In genomic region chr4:177482367-177482766, GRCh38 we compare ENCODE assay signal across 23 cellular contexts. TPM values are rescaled to one million over a fixed set of nuclear protein-coding genes. Genes with fewer than 3 reads are reported as not detected.
DNase-seq lines count a peak whose midpoint lies in the region; ATAC-seq, FAIRE-seq and TF ChIP-seq lines count a peak whose summit lies in the region.
"Had no signal": no experiment of that assay in that cellular context is flagged by ENCODE, and none has a peak within 500 bp of the region (broad histone marks: within the 10 kb centered on the region; RNA-seq: fewer than 3 reads in every experiment).

No MANE protein-coding gene starts in this region.

- H2AK5ac ChIP-seq in IMR-90 (ENCODE audit: low read depth, low read length), result peak overlapping the region; percentile 57; the same call in 1 of the 2 replicates

- H3K4me1 Mint-ChIP-seq in neural progenitor cell (peaks cover 2% of the 10 kb centered on the region), type B pancreatic cell (ENCODE audit: unreplicated experiment) (peaks cover 3% of the 10 kb centered on the region)
- H3K4me1 Mint-ChIP-seq: B cell had no signal

- H2BK5ac ChIP-seq in IMR-90 (ENCODE audit: low read depth, low read length, poor library complexity, severe bottlenecking), result peak overlapping the region; percentile 100

- H3K9ac ChIP-seq in IMR-90 (ENCODE audit: low read depth, low read length) (no peak overlapping the region), neural progenitor cell (no peak overlapping the region)
- H3K9ac ChIP-seq: BLaER1, GM23248 had no signal

- H3K27me3 ChIP-seq in IMR-90 (ENCODE audit: control insufficient read depth, insufficient read depth, low read length) (no peaks in the 10 kb centered on the region), neural progenitor cell (no peaks in the 10 kb centered on the region), aorta (ENCODE audit: control insufficient read depth in 1 of 2, insufficient read depth in 2 of 2, low read length in 1 of 2) (no peaks in the 10 kb centered on the region)
- H3K27me3 ChIP-seq: BLaER1 had no signal

- H3K4me3 Mint-ChIP-seq in neural progenitor cell (no peak overlapping the region), type B pancreatic cell (no peak overlapping the region)
- H3K4me3 Mint-ChIP-seq: B cell; CD4-positive, CD25-positive, alpha-beta regulatory T cell; CD8-positive, alpha-beta T cell had no signal

- H3K36me3 Mint-ChIP-seq in neural progenitor cell (no peaks in the 10 kb centered on the region), type B pancreatic cell (no peaks in the 10 kb centered on the region)

- no peaks in the 10 kb centered on the region for H3K9me3 ChIP-seq in IMR-90 (ENCODE audit: control insufficient read depth, insufficient read depth, low read length)
- H3K9me3 ChIP-seq in neural progenitor cell (ENCODE audit: low read depth), result no peaks in the 10 kb centered on the region
- no peaks in the 10 kb centered on the region for H3K9me3 ChIP-seq in aorta (ENCODE audit: control insufficient read depth, low read length)
- H3K9me3 ChIP-seq: A549, BLaER1, Caco-2 had no signal

- peak overlapping the region; percentile 83 for H2BK20ac ChIP-seq in IMR-90 (ENCODE audit: low read depth, low read length)

- H4K8ac ChIP-seq in IMR-90 (ENCODE audit: low read depth in 2 of 2, low read length in 2 of 2), result peak overlapping the region in 1 of 2 experiments; percentile 65; a peak in 3 of 4 replicates

- no peak for TF ChIP-seq POLR2A in IMR-90 (IDR thresholded peaks at IDR 0.05; ENCODE audit: low read depth, low read length)

- peaks cover 13% of the 10 kb centered on the region for H3K4me1 ChIP-seq in IMR-90 (ENCODE audit: control insufficient read depth, insufficient read depth, low read length)
- H3K4me1 ChIP-seq in neural progenitor cell, result peaks cover 17% of the 10 kb centered on the region
- no peaks in the 10 kb centered on the region for H3K4me1 ChIP-seq in aorta (ENCODE audit: control insufficient read depth in 1 of 2, insufficient read depth in 2 of 2, low read length in 2 of 2)
- H3K4me1 ChIP-seq: BLaER1 had no signal

- peaks cover 0 to 3% of the 10 kb centered on the region in 2 experiments; a peak in 1 of 4 replicates for H3K79me1 ChIP-seq in IMR-90 (ENCODE audit: low read depth in 1 of 2, low read length in 2 of 2)

- dilution Hi-C loops in IMR-90 (cut with HindIII; ENCODE audit: low sequenced_read_pairs, unreplicated experiment), result no loop called here

- no peaks in the 10 kb centered on the region for H3K36me3 ChIP-seq in IMR-90 (ENCODE audit: control insufficient read depth, insufficient read depth, low read length)
- H3K36me3 ChIP-seq in neural progenitor cell, result no peaks in the 10 kb centered on the region
- no peaks in the 10 kb centered on the region for H3K36me3 ChIP-seq in aorta (ENCODE audit: control insufficient read depth in 1 of 2, insufficient read depth in 2 of 2, low read length in 1 of 2)
- H3K36me3 ChIP-seq: BLaER1 had no signal

- H3K14ac ChIP-seq in IMR-90 (replicated peaks; ENCODE audit: low read depth, low read length), result peak overlapping the region; percentile 60

- H3K56ac ChIP-seq in IMR-90 (ENCODE audit: extremely low read depth, insufficient read depth, low read length), result no peak overlapping the region

- TF ChIP-seq RAD21 in IMR-90 (IDR thresholded peaks at IDR 0.05; ENCODE audit: low read length), result no peak

- H4K91ac ChIP-seq in IMR-90 (ENCODE audit: insufficient read depth, low read depth, low read length), result peak overlapping the region; percentile 69; the same call in 1 of the 2 replicates

- intact Hi-C loops in IMR-90 (cut with micrococcal nuclease) (loop anchor here (5.0 kb wide), 1 partner anchor 365 kb away; no protein-coding TSS in a partner anchor), aorta (cut with DNase I) (no loop called here)

- peak overlapping the region; percentile 82; the same call in 1 of the 2 replicates for H4K5ac ChIP-seq in IMR-90 (ENCODE audit: low read depth, low read length)

- H3K9me3 Mint-ChIP-seq in neural progenitor cell (no peaks in the 10 kb centered on the region), type B pancreatic cell (no peaks in the 10 kb centered on the region)
- H3K9me3 Mint-ChIP-seq: CD8-positive, alpha-beta T cell had no signal

- BruUV-seq in IMR-90 (replicated peaks; lab: Mats Ljungman, UMichigan), result no TSS peak

- no peaks in the 10 kb centered on the region for H3F3A ChIP-seq in neural progenitor cell (ENCODE audit: low read depth)

- peak; percentile 66 for FAIRE-seq in frontal cortex (lab: Jason Lieb, UNC)
- FAIRE-seq: A549, GM12892, H1 had no signal

- H3K4me3 ChIP-seq in IMR-90 (ENCODE audit: insufficient read depth, low read depth, low read length), result no peak overlapping the region
- H3K4me3 ChIP-seq in neural progenitor cell, result no peak overlapping the region
- no peak overlapping the region for H3K4me3 ChIP-seq in aorta (ENCODE audit: low read length in 2 of 2)
- H3K4me3 ChIP-seq: A549, BLaER1, GM23248 had no signal

- peak overlapping the region; percentile 90 for H2BK15ac ChIP-seq in IMR-90 (ENCODE audit: low read depth, low read length)

- H2BK120ac ChIP-seq in IMR-90 (ENCODE audit: low read depth, low read length), result peak overlapping the region; percentile 74; the same call in 1 of the 2 replicates

- no peak overlapping the region for H2AK9ac ChIP-seq in IMR-90 (replicated peaks; ENCODE audit: low read depth, low read length, poor library complexity)

- H3K4ac ChIP-seq in IMR-90 (ENCODE audit: low read depth, low read length), result peak overlapping the region; percentile 60; the same call in 1 of the 2 replicates

- CTCF ChIA-PET in IMR-90 (lab: Yijun Ruan, JAX), result interaction anchor here (0.8 kb wide), 1 partner anchor 109 kb away, joined by 3 read pairs; no protein-coding TSS in a partner anchor

- H3K79me2 ChIP-seq in neural progenitor cell (ENCODE audit: low read depth), result no peaks in the 10 kb centered on the region

- H4K20me1 ChIP-seq in IMR-90 (ENCODE audit: insufficient read depth, low read length) (no peaks in the 10 kb centered on the region), neural progenitor cell (ENCODE audit: low read depth) (no peaks in the 10 kb centered on the region)
- H4K20me1 ChIP-seq: BLaER1 had no signal

- H3K4me2 ChIP-seq in IMR-90 (ENCODE audit: low read depth, low read length), result no peak overlapping the region
- H3K4me2 ChIP-seq in neural progenitor cell, result no peak overlapping the region
- H3K4me2 ChIP-seq: A549, BLaER1 had no signal

- H3K27ac ChIP-seq in IMR-90 (ENCODE audit: insufficient read depth, low read length) (no peak overlapping the region), epithelial cell of prostate (peak overlapping the region; percentile 91), neural progenitor cell (no peak overlapping the region), aorta (ENCODE audit: low read depth in 1 of 2, low read length in 2 of 2) (no peak overlapping the region)
- H3K27ac ChIP-seq: A549, BLaER1, C4-2B had no signal

- POLR2A ChIA-PET in IMR-90 (lab: Charles Lee; ENCODE audit: unreplicated experiment), result no interaction called here

- no peak overlapping the region for H2AFZ ChIP-seq in IMR-90 (replicated peaks; ENCODE audit: low read length, poor library complexity)
- H2AFZ ChIP-seq in neural progenitor cell (replicated peaks), result no peak overlapping the region

- in situ Hi-C loops in IMR-90 (cut with MboI; ENCODE audit: low sequenced_read_pairs), result no loop called here

- no peak overlapping the region for H3K23ac ChIP-seq in IMR-90 (ENCODE audit: low read depth, low read length)

- DNase-seq in IMR-90, result no peak
- no peak for DNase-seq in epithelial cell of prostate (ENCODE audit: low read depth, low spot score)
- no peak for DNase-seq in frontal cortex (ENCODE audit: low spot score in 2 of 2)
- no peak for DNase-seq in neural progenitor cell (ENCODE audit: low spot score)
- DNase-seq in inferior parietal cortex (ENCODE audit: extremely low spot score), result no peak
- DNase-seq in aorta, result no peak
- no peak for DNase-seq in type B pancreatic cell (ENCODE audit: extremely low spot score, unreplicated experiment)
- DNase-seq: 8988T; ACHN; Caco-2; CD4-positive, CD25-positive, alpha-beta regulatory T cell; CD8-positive, alpha-beta T cell; DMS153; DND-41; GM23248; H7; HCEC 1CT had no signal

- ATAC-seq in IMR-90 (ENCODE audit: low read depth), result no peak
- no peak for ATAC-seq in aorta (ENCODE audit: low FRiP score)
- ATAC-seq: A549; CD8-positive, alpha-beta T cell had no signal

- H3K27ac Mint-ChIP-seq in neural progenitor cell (no peak overlapping the region), type B pancreatic cell (no peak overlapping the region)
- H3K27ac Mint-ChIP-seq: B cell; CD4-positive, CD25-positive, alpha-beta regulatory T cell; CD8-positive, alpha-beta T cell had no signal

- H3K27me3 Mint-ChIP-seq in neural progenitor cell (ENCODE audit: insufficient read depth, low read depth), result no peaks in the 10 kb centered on the region
- no peaks in the 10 kb centered on the region for H3K27me3 Mint-ChIP-seq in type B pancreatic cell
- H3K27me3 Mint-ChIP-seq: B cell; CD4-positive, CD25-positive, alpha-beta regulatory T cell had no signal

- no peak for TF ChIP-seq CTCF in IMR-90 (conservative IDR thresholded peaks at IDR 0.05; ENCODE audit: low read depth, low read length)
- TF ChIP-seq CTCF in neural progenitor cell (IDR thresholded peaks at IDR 0.05), result no peak
- no peak for TF ChIP-seq CTCF in type B pancreatic cell (conservative IDR thresholded peaks at IDR 0.05)

- peaks cover 4% of the 10 kb centered on the region; the same call in 1 of the 2 replicates for H3K9me1 ChIP-seq in IMR-90 (ENCODE audit: insufficient read depth, low read length)

- peak overlapping the region; percentile 94; the same call in 1 of the 2 replicates for H3K18ac ChIP-seq in IMR-90 (ENCODE audit: low read depth, low read length)

TF ChIP-seq in IMR-90, 13 proteins besides CTCF, POLR2A, EP300 and RAD21 (continues in another document):
- TF ChIP-seq, protein P1, sequence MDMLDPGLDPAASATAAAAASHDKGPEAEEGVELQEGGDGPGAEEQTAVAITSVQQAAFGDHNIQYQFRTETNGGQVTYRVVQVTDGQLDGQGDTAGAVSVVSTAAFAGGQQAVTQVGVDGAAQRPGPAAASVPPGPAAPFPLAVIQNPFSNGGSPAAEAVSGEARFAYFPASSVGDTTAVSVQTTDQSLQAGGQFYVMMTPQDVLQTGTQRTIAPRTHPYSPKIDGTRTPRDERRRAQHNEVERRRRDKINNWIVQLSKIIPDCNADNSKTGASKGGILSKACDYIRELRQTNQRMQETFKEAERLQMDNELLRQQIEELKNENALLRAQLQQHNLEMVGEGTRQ (IDR thresholded peaks at IDR 0.05; ENCODE audit: low read depth, low read length), result no peak
- no peak for TF ChIP-seq BHLHE40 (IDR thresholded peaks at IDR 0.05; ENCODE audit: low read depth, low read length)
- TF ChIP-seq CHD1 (IDR thresholded peaks at IDR 0.05; ENCODE audit: low read depth, low read length), result no peak
- no peak for TF ChIP-seq RFX5 (IDR thresholded peaks at IDR 0.05; ENCODE audit: low read depth, low read length)

RNA-seq across cellular contexts. Expression of gene AGA, which starts 40.1 kb away (rescaled TPM):
- 35.8 and 38.5 TPM in 2 replicates for total RNA-seq in IMR-90 (2012; rRNA removed)
- polyA plus RNA-seq in IMR-90 (2012; rRNA removed), result 24.7 and 26.3 TPM in 2 replicates
- polyA plus RNA-seq in IMR-90 (2012; cell fraction: cytosol; rRNA removed), result 21.4 and 27.6 TPM in 2 replicates
- polyA plus RNA-seq in IMR-90 (2012; cell fraction: nucleus; rRNA removed; ENCODE audit: low replicate concordance), result 9.2 and 18.4 TPM in 2 replicates
- 8.2 TPM for total RNA-seq in frontal cortex
- 19.5 and 27.3 TPM in 2 replicates for total RNA-seq in neural progenitor cell (ENCODE audit: low replicate concordance)
- total RNA-seq in aorta, result 10 to 100 TPM; 10.1 to 18.6 TPM
- 10 to 100 TPM; 19.8 to 29.3 TPM for polyA plus RNA-seq in aorta
- total RNA-seq in type B pancreatic cell (ENCODE audit: low replicate concordance), result 12.8 and 19.5 TPM in 2 replicates
